8 cellular contexts compared by ENCODE assay signal in the genomic region with DNA sequence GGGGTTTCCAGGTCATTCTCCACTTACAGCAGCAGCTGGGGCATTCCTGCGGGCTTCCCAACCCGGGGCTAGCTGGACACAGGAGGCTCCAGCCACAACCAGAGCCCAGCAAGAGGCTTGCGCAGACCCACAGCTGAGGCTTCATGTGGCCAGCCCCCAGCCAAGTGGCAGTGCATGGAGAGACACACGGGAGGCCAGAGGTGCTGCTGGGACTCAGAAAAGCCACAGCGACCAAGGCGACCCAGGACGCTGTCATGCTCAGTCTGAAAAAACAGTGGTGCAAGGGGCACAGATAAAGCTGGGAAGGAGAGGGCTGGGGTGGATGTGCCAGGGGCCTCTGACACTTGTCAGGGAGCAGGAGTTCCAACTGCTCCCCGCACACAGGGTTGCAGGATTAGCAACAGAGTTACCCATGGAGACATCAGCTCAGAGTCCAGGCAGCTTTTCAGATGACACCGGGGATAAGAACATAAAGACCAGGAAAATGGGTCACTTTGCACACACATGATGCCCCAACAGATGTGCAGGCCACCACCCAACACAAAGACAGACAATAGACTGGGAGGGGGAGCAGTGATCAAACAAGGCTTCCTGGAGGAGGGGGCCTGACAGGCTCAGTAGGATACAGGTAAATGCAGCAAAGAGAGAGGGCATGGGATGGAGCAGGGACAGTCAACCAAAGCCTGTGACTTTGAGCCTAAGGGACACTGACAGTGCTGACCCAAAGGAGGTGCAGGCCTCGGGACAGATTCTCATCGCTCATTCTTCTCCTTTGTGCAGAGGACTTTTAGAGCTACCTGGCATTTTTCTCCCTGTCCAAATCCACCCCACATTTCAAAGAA. TPM values are rescaled to one million over a fixed set of nuclear protein-coding genes. Genes with fewer than 3 reads are reported as not detected.
DNase-seq lines count a peak whose midpoint lies in the region; ATAC-seq and TF ChIP-seq lines count a peak whose summit lies in the region.

No MANE protein-coding gene starts in this region.

- H3K27ac Mint-ChIP-seq in naive B cell: peak overlapping the region in 5 of 6 donors; percentile 36 to 100 (median 80)

- H3K9ac ChIP-seq in KMS-11: peak overlapping the region; percentile 99; the same call in 1 of the 2 replicates

- peak overlapping the region; percentile 99 for H3K4me2 ChIP-seq in KMS-11

- H3K36me3 ChIP-seq in ACC112 (ENCODE audit: insufficient read depth, low read length) (no peaks in the 10 kb centered on the region), KMS-11 (ENCODE audit: insufficient read depth) (no peaks in the 10 kb centered on the region)

- peak overlapping the region; percentile 87 to 97 (median 93) for H3K4me3 Mint-ChIP-seq in naive B cell

- no peak for ATAC-seq in naive B cell (ENCODE audit: low read depth in 2 of 2)
- no peak for ATAC-seq in HG03457 (IDR thresholded peaks at IDR 0.05; ENCODE audit: unreplicated experiment)

- no peak for DNase-seq in naive B cell
- no peak for DNase-seq in NCI-H1694 treated with DMSO at 0.1 percent for 48 hours (lab: John Stamatoyannopoulos, UW)
- no peak for DNase-seq in NCI-H774 (lab: John Stamatoyannopoulos, UW)
- DNase-seq in T-helper 9 cell: no peak

- H3K36me3 Mint-ChIP-seq in naive B cell: no peaks in the 10 kb centered on the region

- H2AFZ ChIP-seq in ACC112 (ENCODE audit: low read length, unreplicated experiment): no peak overlapping the region
- 0 out of 2 replicates have a peak overlapping the region, but pooled peaks have one; percentile 32 for H2AFZ ChIP-seq in KMS-11 (ENCODE audit: low read depth)

- H3K79me2 ChIP-seq in ACC112 (ENCODE audit: control insufficient read depth, insufficient read depth, low read length, unreplicated experiment): peaks cover 34% of the 10 kb centered on the region
- peaks cover 36% of the 10 kb centered on the region for H3K79me2 ChIP-seq in KMS-11 (ENCODE audit: insufficient read depth, low read depth)

- H3K4me3 ChIP-seq in ACC112 (ENCODE audit: low read depth, low read length) (peak overlapping the region; percentile 59), KMS-11 (IDR thresholded peaks at IDR 0.05; ENCODE audit: insufficient read depth, low read depth, low read length) (no peak overlapping the region)

- H3K4me1 ChIP-seq in ACC112 (ENCODE audit: control insufficient read depth, insufficient read depth, low read length, unreplicated experiment) (peaks cover 40% of the 10 kb centered on the region), KMS-11 (ENCODE audit: low read depth, poor library complexity, severe bottlenecking) (peaks cover 38% of the 10 kb centered on the region)

- peaks cover 42 to 55% (median 53%) of the 10 kb centered on the region in 3 donors for H3K4me1 Mint-ChIP-seq in naive B cell

- H3K27me3 Mint-ChIP-seq in naive B cell: no peaks in the 10 kb centered on the region

- H3K27me3 ChIP-seq in ACC112 (ENCODE audit: insufficient read depth, low read length) (no peaks in the 10 kb centered on the region), KMS-11 (ENCODE audit: insufficient read depth, low read depth) (no peaks in the 10 kb centered on the region)

- H4K20me1 ChIP-seq in KMS-11 (ENCODE audit: insufficient read depth): no peaks in the 10 kb centered on the region

- H3K27ac ChIP-seq in ACC112 (ENCODE audit: low read depth, low read length) (peak overlapping the region; percentile 99; the same call in 1 of the 2 replicates), KMS-11 (peak overlapping the region; percentile 100; the same call in 1 of the 2 replicates), cingulate gyrus (ENCODE audit: low read depth, low read length) (peak overlapping the region; percentile 100)

- no peaks in the 10 kb centered on the region for H3K9me3 Mint-ChIP-seq in naive B cell

- TF ChIP-seq CTCF in KMS-11 (conservative IDR thresholded peaks at IDR 0.05; ENCODE audit: low read depth, low read length): no peak

RNA-seq across cellular contexts. Expression of gene NEAT1, which starts 6.9 kb away (rescaled TPM):
- polyA plus RNA-seq in naive B cell (ENCODE audit: low read depth in 6 of 6): 1 to 10 TPM in 5 of 6 donors, under 1 TPM in 1; 0.88 to 4.2 (median 1.2) TPM

RNA-seq across cellular contexts. Expression of gene FRMD8, which starts 29.3 kb away (rescaled TPM):
- 10 to 100 TPM; 45.3 to 64.6 (median 53.8) TPM for polyA plus RNA-seq in naive B cell (ENCODE audit: low read depth in 6 of 6)

RNA-seq across cellular contexts. Expression of gene SLC25A45, which starts 33.3 kb away (rescaled TPM):
- polyA plus RNA-seq in naive B cell (ENCODE audit: low read depth in 6 of 6): 10 to 100 TPM; 10.2 to 35.1 (median 16.2) TPM
